In the genomic region with DNA sequence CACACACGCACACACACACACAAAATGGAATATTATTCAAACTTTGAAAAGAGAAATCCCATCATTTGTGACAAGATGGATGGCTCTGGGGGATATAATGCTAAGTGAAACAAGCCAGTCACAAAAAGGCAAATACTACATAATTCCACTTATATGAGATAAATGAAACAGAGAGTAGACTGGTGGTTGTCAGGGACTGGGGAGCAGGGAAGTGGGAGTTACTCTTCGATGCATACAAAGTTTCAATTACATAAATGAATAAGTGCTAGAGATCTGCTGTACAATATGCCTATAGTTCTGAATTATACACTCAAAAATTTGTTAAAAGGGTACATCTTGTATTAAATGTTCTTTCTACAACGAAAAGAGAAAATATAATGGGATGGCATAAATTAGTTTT, we compare ENCODE assay signal across 26 cellular contexts. TPM values are rescaled to one million over a fixed set of nuclear protein-coding genes. Genes with fewer than 3 reads are reported as not detected.
DNase-seq lines count a peak whose midpoint lies in the region; ATAC-seq, FAIRE-seq and TF ChIP-seq lines count a peak whose summit lies in the region.
"Had no signal": no experiment of that assay in that cellular context is flagged by ENCODE, and none has a peak within 500 bp of the region (broad histone marks: within the 10 kb centered on the region; RNA-seq: fewer than 3 reads in every experiment).

No MANE protein-coding gene starts in this region.

- H3K4me1 ChIP-seq in MM.1S (ENCODE audit: low read length) (peaks cover 19% of the 10 kb centered on the region), small intestine (ENCODE audit: control insufficient read depth in 2 of 2, insufficient read depth in 1 of 2, low read depth in 1 of 2, low read length in 1 of 2) (no peaks in the 10 kb centered on the region)

- no peak overlapping the region for H2AFZ ChIP-seq in MM.1S (ENCODE audit: low read length)

- H3K36me3 ChIP-seq in MM.1S (replicated peaks; ENCODE audit: insufficient read depth, low read length) (no peaks in the 10 kb centered on the region), small intestine (ENCODE audit: control insufficient read depth in 2 of 2, insufficient read depth in 2 of 2, low read length in 2 of 2) (no peaks in the 10 kb centered on the region)
- H3K36me3 ChIP-seq: BE2C had no signal

- no peak for FAIRE-seq in small intestine (lab: Jason Lieb, UNC)
- FAIRE-seq: A204.1 had no signal

- peak; percentile 31 to 37 for ATAC-seq in activated T-cell treated with anti-CD3 and anti-CD28 coated beads, Interleukin-2, amount 50 U/mL, for 72 hours (replicated peaks in 1 of 2)
- ATAC-seq in activated naive CD8-positive, alpha-beta T cell treated with anti-CD3 and anti-CD28 coated beads, Interleukin-2, amount 10 ng/mL, durations not matched to agents 7 days and 5 days (ENCODE audit: low read depth), result no peak
- peak; percentile 73 to 78 for ATAC-seq in stimulated activated naive B cell treated with anti-CD40 and anti-IgM and Interleukin-4, amounts not matched to agents 10 μg/mL and 1 μg/mL and 100 μg/mL, for 72 hours (replicated peaks)
- ATAC-seq: HCT116 had no signal

- no peaks in the 10 kb centered on the region for H3K9me2 ChIP-seq in MM.1S (replicated peaks; ENCODE audit: insufficient read depth, low read length)

- no peaks in the 10 kb centered on the region for H3K79me2 ChIP-seq in MM.1S (ENCODE audit: low read length)

- no peak overlapping the region for H3K27ac Mint-ChIP-seq in activated T-cell treated with anti-CD3 and anti-CD28 coated beads, Interleukin-2, amount 50 U/mL, for 72 hours
- H3K27ac Mint-ChIP-seq in activated T-helper 1 cell treated with anti-CD3 and anti-CD28 coated beads, Interleukin-12 subunit alpha, Interleukin-12 subunit beta, Interleukin-2, Interleukin-4 antibody, amounts not matched to agents 30 ng/mL and 10 ng/mL and 1 ng/mL, durations not matched to agents 14 hours and 24 hours and 36 hours, result peak overlapping the region; percentile 27
- H3K27ac Mint-ChIP-seq in activated naive CD8-positive, alpha-beta T cell treated with anti-CD3 and anti-CD28 coated beads, Interleukin-2, amount 10 ng/mL, durations not matched to agents 7 days and 5 days, result peak overlapping the region; percentile 38
- no peak overlapping the region for H3K27ac Mint-ChIP-seq in stimulated activated naive B cell treated with anti-CD40 and anti-IgM and Interleukin-4, amounts not matched to agents 10 μg/mL and 1 μg/mL and 100 μg/mL, for 72 hours
- H3K27ac Mint-ChIP-seq: CD4-positive, CD25-positive, alpha-beta regulatory T cell; CD8-positive, alpha-beta memory T cell; HFFc6; IgD-negative memory B cell had no signal

- 81 to 88% (median 83%) methylated on average over 3 of the region's 3 CpGs for WGBS in small intestine, 3 donors

- H3K9ac ChIP-seq in MM.1S (ENCODE audit: low read length), result no peak overlapping the region

- peaks cover 35 to 73% of the 10 kb centered on the region in 2 donors for H3K36me3 Mint-ChIP-seq in activated T-cell treated with anti-CD3 and anti-CD28 coated beads, Interleukin-2, amount 50 U/mL, for 72 hours (ENCODE audit: insufficient read depth in 2 of 2)
- peaks cover 68% of the 10 kb centered on the region for H3K36me3 Mint-ChIP-seq in activated T-helper 1 cell treated with anti-CD3 and anti-CD28 coated beads, Interleukin-12 subunit alpha, Interleukin-12 subunit beta, Interleukin-2, Interleukin-4 antibody, amounts not matched to agents 30 ng/mL and 10 ng/mL and 1 ng/mL, durations not matched to agents 14 hours and 24 hours and 36 hours (ENCODE audit: low read depth)
- H3K36me3 Mint-ChIP-seq in activated naive CD8-positive, alpha-beta T cell treated with anti-CD3 and anti-CD28 coated beads, Interleukin-2, amount 10 ng/mL, durations not matched to agents 7 days and 5 days, result peaks cover 81% of the 10 kb centered on the region
- peaks cover 69 to 85% of the 10 kb centered on the region in 2 donors for H3K36me3 Mint-ChIP-seq in stimulated activated naive B cell treated with anti-CD40 and anti-IgM and Interleukin-4, amounts not matched to agents 10 μg/mL and 1 μg/mL and 100 μg/mL, for 72 hours

- intact Hi-C loops in activated T-helper 1 cell treated with anti-CD3 and anti-CD28 coated beads, Interleukin-12 subunit alpha, Interleukin-12 subunit beta, Interleukin-2, Interleukin-4 antibody, amounts not matched to agents 30 ng/mL and 10 ng/mL and 1 ng/mL, durations not matched to agents 14 hours and 24 hours and 36 hours (cut with micrococcal nuclease), result no loop called here

- no peak overlapping the region for H3K4me2 ChIP-seq in MM.1S (ENCODE audit: low read depth, low read length)

- no peak for DNase-seq in activated T-cell treated with anti-CD3 and anti-CD28 coated beads, Interleukin-2, amount 50 U/mL, for 72 hours
- DNase-seq in activated T-cell treated with anti-CD3 and anti-CD28 coated beads, Interleukin-2, amount 50 U/mL, for 48 hours, result no peak
- DNase-seq in activated T-helper 1 cell treated with anti-CD3 and anti-CD28 coated beads, Interleukin-12 subunit alpha, Interleukin-12 subunit beta, Interleukin-2, Interleukin-4 antibody, amounts not matched to agents 30 ng/mL and 10 ng/mL and 1 ng/mL, durations not matched to agents 14 hours and 24 hours and 36 hours (ENCODE audit: low spot score), result no peak
- no peak for DNase-seq in activated naive CD8-positive, alpha-beta T cell treated with anti-CD3 and anti-CD28 coated beads, Interleukin-2, amount 10 ng/mL, durations not matched to agents 7 days and 5 days
- DNase-seq in stimulated activated naive B cell treated with anti-CD40 and anti-IgM and Interleukin-4, amounts not matched to agents 10 μg/mL and 1 μg/mL and 100 μg/mL, for 72 hours, result no peak
- DNase-seq in GM20000 (ENCODE audit: low spot score) (no peak), MM.1S (no peak), small intestine (no peak)
- DNase-seq: ACHN; BE2C; C1 segment of cervical spinal cord; CD4-positive, CD25-positive, alpha-beta regulatory T cell; CD8-positive, alpha-beta memory T cell; COR-L47; DMS 273 treated with DMSO at 0.1 percent for 48 hours; DMS53; DND-41; EL; GOT3; H7; HFFc6 had no signal

- peaks cover 4 to 11% of the 10 kb centered on the region in 2 donors for H3K9me3 Mint-ChIP-seq in activated T-cell treated with anti-CD3 and anti-CD28 coated beads, Interleukin-2, amount 50 U/mL, for 72 hours
- H3K9me3 Mint-ChIP-seq in activated T-helper 1 cell treated with anti-CD3 and anti-CD28 coated beads, Interleukin-12 subunit alpha, Interleukin-12 subunit beta, Interleukin-2, Interleukin-4 antibody, amounts not matched to agents 30 ng/mL and 10 ng/mL and 1 ng/mL, durations not matched to agents 14 hours and 24 hours and 36 hours, result peaks cover 31% of the 10 kb centered on the region
- H3K9me3 Mint-ChIP-seq in activated naive CD8-positive, alpha-beta T cell treated with anti-CD3 and anti-CD28 coated beads, Interleukin-2, amount 10 ng/mL, durations not matched to agents 7 days and 5 days, result peaks cover 17% of the 10 kb centered on the region
- peaks cover 8 to 13% of the 10 kb centered on the region in 2 donors for H3K9me3 Mint-ChIP-seq in stimulated activated naive B cell treated with anti-CD40 and anti-IgM and Interleukin-4, amounts not matched to agents 10 μg/mL and 1 μg/mL and 100 μg/mL, for 72 hours

- H3K4me3 Mint-ChIP-seq in activated T-cell treated with anti-CD3 and anti-CD28 coated beads, Interleukin-2, amount 50 U/mL, for 72 hours, result no peak overlapping the region
- H3K4me3 Mint-ChIP-seq in activated T-helper 1 cell treated with anti-CD3 and anti-CD28 coated beads, Interleukin-12 subunit alpha, Interleukin-12 subunit beta, Interleukin-2, Interleukin-4 antibody, amounts not matched to agents 30 ng/mL and 10 ng/mL and 1 ng/mL, durations not matched to agents 14 hours and 24 hours and 36 hours, result no peak overlapping the region
- no peak overlapping the region for H3K4me3 Mint-ChIP-seq in activated naive CD8-positive, alpha-beta T cell treated with anti-CD3 and anti-CD28 coated beads, Interleukin-2, amount 10 ng/mL, durations not matched to agents 7 days and 5 days
- H3K4me3 Mint-ChIP-seq in stimulated activated naive B cell treated with anti-CD40 and anti-IgM and Interleukin-4, amounts not matched to agents 10 μg/mL and 1 μg/mL and 100 μg/mL, for 72 hours, result no peak overlapping the region
- H3K4me3 Mint-ChIP-seq: CD4-positive, CD25-positive, alpha-beta regulatory T cell; CD8-positive, alpha-beta memory T cell; HFFc6; IgD-negative memory B cell had no signal

- peaks cover 33% of the 10 kb centered on the region for H3K4me1 Mint-ChIP-seq in activated T-cell treated with anti-CD3 and anti-CD28 coated beads, Interleukin-2, amount 50 U/mL, for 72 hours (ENCODE audit: low read depth)
- peaks cover 17% of the 10 kb centered on the region for H3K4me1 Mint-ChIP-seq in activated T-helper 1 cell treated with anti-CD3 and anti-CD28 coated beads, Interleukin-12 subunit alpha, Interleukin-12 subunit beta, Interleukin-2, Interleukin-4 antibody, amounts not matched to agents 30 ng/mL and 10 ng/mL and 1 ng/mL, durations not matched to agents 14 hours and 24 hours and 36 hours (ENCODE audit: low read depth)
- H3K4me1 Mint-ChIP-seq in activated naive CD8-positive, alpha-beta T cell treated with anti-CD3 and anti-CD28 coated beads, Interleukin-2, amount 10 ng/mL, durations not matched to agents 7 days and 5 days, result peaks cover 7% of the 10 kb centered on the region
- H3K4me1 Mint-ChIP-seq in stimulated activated naive B cell treated with anti-CD40 and anti-IgM and Interleukin-4, amounts not matched to agents 10 μg/mL and 1 μg/mL and 100 μg/mL, for 72 hours, result peaks cover 5 to 10% of the 10 kb centered on the region in 2 donors
- H3K4me1 Mint-ChIP-seq: IgD-negative memory B cell had no signal

- no peaks in the 10 kb centered on the region for H3K9me3 ChIP-seq in MM.1S (replicated peaks; ENCODE audit: insufficient read depth, low read length)
- no peaks in the 10 kb centered on the region for H3K9me3 ChIP-seq in small intestine (ENCODE audit: control insufficient read depth, low read depth)
- H3K9me3 ChIP-seq: BE2C had no signal

- no peak overlapping the region for H3K4me3 ChIP-seq in MM.1S (ENCODE audit: low read length)
- H3K4me3 ChIP-seq in small intestine (ENCODE audit: low read depth in 1 of 2, low read length in 2 of 2), result no peak overlapping the region

- no peaks in the 10 kb centered on the region for H4K20me1 ChIP-seq in MM.1S (ENCODE audit: insufficient read depth, low read length)

- no peak for TF ChIP-seq CTCF in GM20000 (IDR thresholded peaks at IDR 0.05; ENCODE audit: extremely low read depth, missing control alignments)
- no peak for TF ChIP-seq CTCF in MM.1S (IDR thresholded peaks at IDR 0.05; ENCODE audit: low read length)

- no peaks in the 10 kb centered on the region for H3K27me3 Mint-ChIP-seq in activated T-cell treated with anti-CD3 and anti-CD28 coated beads, Interleukin-2, amount 50 U/mL, for 72 hours (ENCODE audit: low read depth)
- no peaks in the 10 kb centered on the region for H3K27me3 Mint-ChIP-seq in activated T-helper 1 cell treated with anti-CD3 and anti-CD28 coated beads, Interleukin-12 subunit alpha, Interleukin-12 subunit beta, Interleukin-2, Interleukin-4 antibody, amounts not matched to agents 30 ng/mL and 10 ng/mL and 1 ng/mL, durations not matched to agents 14 hours and 24 hours and 36 hours (ENCODE audit: insufficient read depth)
- H3K27me3 Mint-ChIP-seq in activated naive CD8-positive, alpha-beta T cell treated with anti-CD3 and anti-CD28 coated beads, Interleukin-2, amount 10 ng/mL, durations not matched to agents 7 days and 5 days, result no peaks in the 10 kb centered on the region
- no peaks in the 10 kb centered on the region for H3K27me3 Mint-ChIP-seq in stimulated activated naive B cell treated with anti-CD40 and anti-IgM and Interleukin-4, amounts not matched to agents 10 μg/mL and 1 μg/mL and 100 μg/mL, for 72 hours
- H3K27me3 Mint-ChIP-seq: CD4-positive, CD25-positive, alpha-beta regulatory T cell; CD8-positive, alpha-beta memory T cell; IgD-negative memory B cell had no signal

- 0 out of 2 replicates have a peak, but pooled peaks cover 6% of the 10 kb centered on the region for H3F3A ChIP-seq in MM.1S (ENCODE audit: insufficient read depth, low read length)

- POLR2A ChIA-PET in activated naive CD8-positive, alpha-beta T cell treated with anti-CD3 and anti-CD28 coated beads, Interleukin-2, amount 10 ng/mL, durations not matched to agents 7 days and 5 days (lab: Charles Lee), result no interaction called here

- H3K27ac ChIP-seq in MM.1S (ENCODE audit: low read length) (no peak overlapping the region), small intestine (ENCODE audit: low read depth in 1 of 2, low read length in 1 of 2) (no peak overlapping the region)
- H3K27ac ChIP-seq: HL-60 had no signal

- no peaks in the 10 kb centered on the region for H3K27me3 ChIP-seq in MM.1S (replicated peaks; ENCODE audit: insufficient read depth, low read length)
- no peaks in the 10 kb centered on the region for H3K27me3 ChIP-seq in small intestine (ENCODE audit: control insufficient read depth in 2 of 2, insufficient read depth in 2 of 2, low read length in 2 of 2)
- H3K27me3 ChIP-seq: BE2C had no signal

RNA-seq across cellular contexts. Expression of gene PLN, which starts 58.1 kb away (rescaled TPM):
- total RNA-seq in activated T-cell treated with anti-CD3 and anti-CD28 coated beads, Interleukin-2, amount 50 U/mL, for 72 hours, result not detected
- total RNA-seq in activated T-helper 1 cell treated with anti-CD3 and anti-CD28 coated beads, Interleukin-12 subunit alpha, Interleukin-12 subunit beta, Interleukin-2, Interleukin-4 antibody, amounts not matched to agents 30 ng/mL and 10 ng/mL and 1 ng/mL, durations not matched to agents 14 hours and 24 hours and 36 hours, result not detected in 2 replicates
- not detected for total RNA-seq in activated naive CD8-positive, alpha-beta T cell treated with anti-CD3 and anti-CD28 coated beads, Interleukin-2, amount 10 ng/mL, durations not matched to agents 7 days and 5 days
- 10 to 100 TPM in 1 of 3 donors, 1 to 10 TPM in 1, under 1 TPM in 1; 0.67 to 14.3 (median 9.5) TPM for polyA plus RNA-seq in small intestine
- total RNA-seq: CD4-positive, CD25-positive, alpha-beta regulatory T cell; CD8-positive, alpha-beta memory T cell; G401; H7; HFFc6 had no signal

Comparison
In these comparisons a context has a peak if more than half of its experiments do, and no peak if none do; other contexts are left out.
1. H3K27ac Mint-ChIP-seq: peak in activated T-helper 1 cell treated with anti-CD3 and anti-CD28 coated beads, Interleukin-12 subunit alpha, Interleukin-12 subunit beta, Interleukin-2, Interleukin-4 antibody, amounts not matched to agents 30 ng/mL and 10 ng/mL and 1 ng/mL, durations not matched to agents 14 hours and 24 hours and 36 hours (single experiment) and activated naive CD8-positive, alpha-beta T cell treated with anti-CD3 and anti-CD28 coated beads, Interleukin-2, amount 10 ng/mL, durations not matched to agents 7 days and 5 days (single experiment); none in activated T-cell treated with anti-CD3 and anti-CD28 coated beads, Interleukin-2, amount 50 U/mL, for 72 hours (single experiment) and stimulated activated naive B cell treated with anti-CD40 and anti-IgM and Interleukin-4, amounts not matched to agents 10 μg/mL and 1 μg/mL and 100 μg/mL, for 72 hours (single experiment).